8 cellular contexts compared by ENCODE assay signal in the genomic region with DNA sequence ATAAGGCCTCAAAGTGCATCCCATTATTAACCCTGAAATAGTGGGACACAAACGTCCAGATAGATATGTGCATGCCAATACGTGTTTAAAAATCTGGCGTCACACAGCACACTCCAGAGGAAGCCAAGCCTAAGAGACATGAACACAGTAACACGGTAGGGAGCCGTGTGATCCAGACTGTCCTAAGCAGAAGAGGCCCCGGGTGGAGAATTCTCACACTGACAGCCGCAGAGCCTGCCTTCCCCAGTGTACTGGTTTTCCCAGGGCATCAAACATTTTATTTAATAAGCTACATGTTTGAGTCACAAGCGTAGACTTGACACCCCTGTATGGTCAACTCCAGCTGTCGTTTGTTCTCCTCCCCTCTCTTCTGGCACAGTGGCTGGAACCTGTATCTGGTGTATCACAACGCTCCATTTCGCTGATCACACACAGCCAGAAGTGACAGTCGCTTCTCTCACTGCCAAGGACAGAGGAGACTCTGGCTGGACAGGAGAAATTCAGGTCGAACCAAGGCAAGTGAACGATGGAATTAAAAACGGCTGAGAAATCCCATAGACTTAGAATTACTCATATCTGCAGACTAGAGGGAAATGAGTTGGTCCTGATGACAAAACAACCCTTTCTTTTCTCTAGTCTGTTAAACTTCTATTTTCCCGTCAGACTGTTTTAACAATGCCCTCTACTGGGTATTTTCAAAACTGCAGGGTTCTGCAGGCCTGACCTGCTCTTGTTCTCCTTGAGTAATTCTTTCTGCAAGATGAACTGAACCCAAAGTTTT.
A peak's percentile ranks its signal among the peaks of the same experiment; 100 is the strongest.
DNase-seq lines count a peak whose midpoint lies in the region; ATAC-seq, FAIRE-seq and TF ChIP-seq lines count a peak whose summit lies in the region.

No MANE protein-coding gene starts in this region.

- H3K27ac ChIP-seq in A549: no peak overlapping the region
- H3K27ac ChIP-seq in CD8-positive, alpha-beta memory T cell (ENCODE audit: low read depth, low read length): no peak overlapping the region

- H3K4me3 ChIP-seq in A549 (no peak overlapping the region), astrocyte of the cerebellum (ENCODE audit: low read depth, low read length) (no peak overlapping the region)
- H3K4me3 ChIP-seq in CD8-positive, alpha-beta memory T cell (ENCODE audit: low read length): no peak overlapping the region

- 16% methylated on average over 16 of the region's 16 CpGs for WGBS in A549 (ENCODE audit: missing lambda C conversion rate)

- peak; percentile 71 to 81; a peak in 5 of 6 replicates for ATAC-seq in A549
- peak; percentile 60 for ATAC-seq in stimulated activated effector memory CD8-positive, alpha-beta T cell treated with anti-CD3 and anti-CD28 coated beads, Interleukin-12 subunit alpha, Interleukin-12 subunit beta, amount 100 ng/mL, for 72 hours

- in situ Hi-C loops in astrocyte of the cerebellum (cut with HindIII; ENCODE audit: low sequenced_read_pairs): no loop called here

- peak; percentile 56 for TF ChIP-seq CTCF in A549 (IDR thresholded peaks at IDR 0.05)
- peak; percentile 66 for TF ChIP-seq CTCF in astrocyte of the cerebellum (IDR thresholded peaks at IDR 0.05; ENCODE audit: low read depth, low read length, missing control alignments)

- no peak for TF ChIP-seq POLR2A in A549 (IDR thresholded peaks at IDR 0.05; ENCODE audit: low read length)

- H3K36me3 Mint-ChIP-seq in stimulated activated effector memory CD8-positive, alpha-beta T cell treated with anti-CD3 and anti-CD28 coated beads, Interleukin-12 subunit alpha, Interleukin-12 subunit beta, amount 100 ng/mL, for 72 hours: no peaks in the 10 kb centered on the region
- no peaks in the 10 kb centered on the region for H3K36me3 Mint-ChIP-seq in CD8-positive, alpha-beta memory T cell

- no peaks in the 10 kb centered on the region; the same call in 2 of the 3 replicates for H3K9me3 ChIP-seq in A549
- H3K9me3 ChIP-seq in CD8-positive, alpha-beta memory T cell (ENCODE audit: low read length): no peaks in the 10 kb centered on the region

- DNase-seq in A549 (ENCODE audit: low read depth in 1 of 2, low spot score in 1 of 2): peak; percentile 15 to 35
- DNase-seq in DMS53 treated with DMSO at 0.1 percent for 48 hours (lab: John Stamatoyannopoulos, UW; ENCODE audit: unreplicated experiment): peak; percentile 0
- DNase-seq in NAMALWA (ENCODE audit: low spot score): peak; percentile 39
- peak; percentile 1 for DNase-seq in astrocyte of the cerebellum (ENCODE audit: low read depth)
- peak; percentile 30 for DNase-seq in iPS DF 19.7 (ENCODE audit: low read depth, low spot score)
- peak in 1 of 2 donors; percentile 58 for DNase-seq in stimulated activated effector memory CD8-positive, alpha-beta T cell treated with anti-CD3 and anti-CD28 coated beads, Interleukin-12 subunit alpha, Interleukin-12 subunit beta, amount 100 ng/mL, for 72 hours (ENCODE audit: low spot score in 2 of 2)
- no peak for DNase-seq in CD8-positive, alpha-beta memory T cell
- DNase-seq in activated CD8-positive, alpha-beta memory T cell treated with anti-CD3 and anti-CD28 coated beads, Interleukin-2, amount 50 U/mL, for 48 hours: no peak

- H3K9me3 Mint-ChIP-seq in stimulated activated effector memory CD8-positive, alpha-beta T cell treated with anti-CD3 and anti-CD28 coated beads, Interleukin-12 subunit alpha, Interleukin-12 subunit beta, amount 100 ng/mL, for 72 hours: no peaks in the 10 kb centered on the region
- H3K9me3 Mint-ChIP-seq in CD8-positive, alpha-beta memory T cell: peaks cover 0 to 5% (median 2%) of the 10 kb centered on the region in 5 donors

- H3K27me3 Mint-ChIP-seq in CD8-positive, alpha-beta memory T cell: peaks cover 7 to 35% of the 10 kb centered on the region in 2 donors

- no peaks in the 10 kb centered on the region for H3K27me3 ChIP-seq in CD8-positive, alpha-beta memory T cell (ENCODE audit: insufficient read depth, low read length, poor library complexity, severe bottlenecking)

- H3K4me1 ChIP-seq in A549: no peaks in the 10 kb centered on the region
- H3K4me1 ChIP-seq in CD8-positive, alpha-beta memory T cell (ENCODE audit: insufficient read depth, low read length): no peaks in the 10 kb centered on the region

- FAIRE-seq in A549 (lab: Jason Lieb, UNC): no peak

- no peak overlapping the region for H3K27ac Mint-ChIP-seq in stimulated activated effector memory CD8-positive, alpha-beta T cell treated with anti-CD3 and anti-CD28 coated beads, Interleukin-12 subunit alpha, Interleukin-12 subunit beta, amount 100 ng/mL, for 72 hours
- H3K27ac Mint-ChIP-seq in CD8-positive, alpha-beta memory T cell: no peak overlapping the region

- H3K36me3 ChIP-seq in CD8-positive, alpha-beta memory T cell (ENCODE audit: insufficient read depth, low read length): no peaks in the 10 kb centered on the region

- peak; percentile 44 to 45; a peak in 3 of 5 replicates for TF ChIP-seq RAD21 in A549 (conservative IDR thresholded peaks at IDR 0.05 in 1 of 2, IDR thresholded peaks at IDR 0.05 in 1 of 2)

- POLR2A ChIA-PET in A549 (lab: Yijun Ruan, JAX): no interaction called here
- POLR2A ChIA-PET in CD8-positive, alpha-beta memory T cell (lab: Charles Lee): no interaction called here

- H3K4me2 ChIP-seq in A549: no peak overlapping the region

- H3K4me1 Mint-ChIP-seq in stimulated activated effector memory CD8-positive, alpha-beta T cell treated with anti-CD3 and anti-CD28 coated beads, Interleukin-12 subunit alpha, Interleukin-12 subunit beta, amount 100 ng/mL, for 72 hours: no peaks in the 10 kb centered on the region
- H3K4me1 Mint-ChIP-seq in CD8-positive, alpha-beta memory T cell: no peaks in the 10 kb centered on the region

- no peak for TF ChIP-seq EP300 in A549 (IDR thresholded peaks at IDR 0.05)

- CTCF ChIA-PET in A549 (lab: Yijun Ruan, JAX): interaction anchor here (1.0 to 1.5 kb wide), 3 partner anchors 17 to 1152 kb away, joined by 3 to 4 read pairs (median 3); no protein-coding TSS in a partner anchor
- CTCF ChIA-PET in CD8-positive, alpha-beta memory T cell (lab: Charles Lee): no interaction called here

- no peak overlapping the region for H3K4me3 Mint-ChIP-seq in stimulated activated effector memory CD8-positive, alpha-beta T cell treated with anti-CD3 and anti-CD28 coated beads, Interleukin-12 subunit alpha, Interleukin-12 subunit beta, amount 100 ng/mL, for 72 hours
- no peak overlapping the region for H3K4me3 Mint-ChIP-seq in CD8-positive, alpha-beta memory T cell

TF ChIP-seq in A549, 52 proteins besides CTCF, POLR2A, EP300 and RAD21:
- TF ChIP-seq CHD2 (IDR thresholded peaks at IDR 0.05; ENCODE audit: low read length, partially characterized antibody) (no peak), SMC3 (IDR thresholded peaks at IDR 0.05) (peak; percentile 45; the same call in 1 of the 3 replicates)

Comparison
In these comparisons a context has a peak if more than half of its experiments do, and no peak if none do; other contexts are left out.
1. DNase-seq: peak in A549 (2 of 2), DMS53 treated with DMSO at 0.1 percent for 48 hours (single experiment), NAMALWA (single experiment), astrocyte of the cerebellum (single experiment) and iPS DF 19.7 (single experiment); none in CD8-positive, alpha-beta memory T cell (0 of 5) and activated CD8-positive, alpha-beta memory T cell treated with anti-CD3 and anti-CD28 coated beads, Interleukin-2, amount 50 U/mL, for 48 hours (single experiment).